ENCODE assay signal across 1 cellular context in the genomic region with DNA sequence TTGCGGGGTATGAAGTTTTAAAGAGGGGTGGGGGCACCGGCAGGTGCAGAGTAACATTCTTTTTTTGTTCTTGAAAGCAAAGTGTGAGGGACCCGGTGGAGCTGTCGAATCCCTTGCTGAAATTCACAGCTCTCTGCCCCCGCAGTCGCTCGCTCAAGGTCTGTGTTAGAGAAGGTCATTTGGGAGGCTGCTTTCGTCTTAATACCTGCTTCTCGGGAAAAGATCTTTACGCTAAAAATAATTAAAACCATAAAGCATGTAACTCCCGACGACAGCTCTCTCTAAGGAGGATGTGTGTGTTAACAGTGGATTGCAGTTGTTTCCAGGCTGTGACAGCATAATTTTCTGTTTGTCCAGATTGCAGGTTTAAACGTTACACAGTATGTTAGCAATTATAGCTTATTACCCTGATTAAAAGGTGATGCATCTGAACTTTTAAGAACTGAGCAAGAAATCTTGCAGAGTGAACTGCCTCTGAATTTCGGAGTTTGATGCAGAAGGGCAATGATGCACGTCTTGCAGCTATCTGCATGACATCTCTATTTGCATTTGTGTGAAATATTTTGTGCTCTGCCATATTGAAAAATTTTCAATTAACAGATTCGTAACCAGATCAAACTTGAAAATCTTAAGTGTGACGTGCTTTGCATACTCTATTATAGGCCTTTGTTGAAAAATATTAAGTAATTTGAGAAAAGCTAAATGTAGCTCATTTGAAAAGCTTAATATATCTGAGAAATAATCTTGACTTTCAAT.
TF ChIP-seq lines count a peak whose summit lies in the region.

No MANE protein-coding gene starts in this region.

TF ChIP-seq in GM23338, 12 proteins besides CTCF, POLR2A, EP300 and RAD21 (continued from another document):
- TF ChIP-seq, protein P1, sequence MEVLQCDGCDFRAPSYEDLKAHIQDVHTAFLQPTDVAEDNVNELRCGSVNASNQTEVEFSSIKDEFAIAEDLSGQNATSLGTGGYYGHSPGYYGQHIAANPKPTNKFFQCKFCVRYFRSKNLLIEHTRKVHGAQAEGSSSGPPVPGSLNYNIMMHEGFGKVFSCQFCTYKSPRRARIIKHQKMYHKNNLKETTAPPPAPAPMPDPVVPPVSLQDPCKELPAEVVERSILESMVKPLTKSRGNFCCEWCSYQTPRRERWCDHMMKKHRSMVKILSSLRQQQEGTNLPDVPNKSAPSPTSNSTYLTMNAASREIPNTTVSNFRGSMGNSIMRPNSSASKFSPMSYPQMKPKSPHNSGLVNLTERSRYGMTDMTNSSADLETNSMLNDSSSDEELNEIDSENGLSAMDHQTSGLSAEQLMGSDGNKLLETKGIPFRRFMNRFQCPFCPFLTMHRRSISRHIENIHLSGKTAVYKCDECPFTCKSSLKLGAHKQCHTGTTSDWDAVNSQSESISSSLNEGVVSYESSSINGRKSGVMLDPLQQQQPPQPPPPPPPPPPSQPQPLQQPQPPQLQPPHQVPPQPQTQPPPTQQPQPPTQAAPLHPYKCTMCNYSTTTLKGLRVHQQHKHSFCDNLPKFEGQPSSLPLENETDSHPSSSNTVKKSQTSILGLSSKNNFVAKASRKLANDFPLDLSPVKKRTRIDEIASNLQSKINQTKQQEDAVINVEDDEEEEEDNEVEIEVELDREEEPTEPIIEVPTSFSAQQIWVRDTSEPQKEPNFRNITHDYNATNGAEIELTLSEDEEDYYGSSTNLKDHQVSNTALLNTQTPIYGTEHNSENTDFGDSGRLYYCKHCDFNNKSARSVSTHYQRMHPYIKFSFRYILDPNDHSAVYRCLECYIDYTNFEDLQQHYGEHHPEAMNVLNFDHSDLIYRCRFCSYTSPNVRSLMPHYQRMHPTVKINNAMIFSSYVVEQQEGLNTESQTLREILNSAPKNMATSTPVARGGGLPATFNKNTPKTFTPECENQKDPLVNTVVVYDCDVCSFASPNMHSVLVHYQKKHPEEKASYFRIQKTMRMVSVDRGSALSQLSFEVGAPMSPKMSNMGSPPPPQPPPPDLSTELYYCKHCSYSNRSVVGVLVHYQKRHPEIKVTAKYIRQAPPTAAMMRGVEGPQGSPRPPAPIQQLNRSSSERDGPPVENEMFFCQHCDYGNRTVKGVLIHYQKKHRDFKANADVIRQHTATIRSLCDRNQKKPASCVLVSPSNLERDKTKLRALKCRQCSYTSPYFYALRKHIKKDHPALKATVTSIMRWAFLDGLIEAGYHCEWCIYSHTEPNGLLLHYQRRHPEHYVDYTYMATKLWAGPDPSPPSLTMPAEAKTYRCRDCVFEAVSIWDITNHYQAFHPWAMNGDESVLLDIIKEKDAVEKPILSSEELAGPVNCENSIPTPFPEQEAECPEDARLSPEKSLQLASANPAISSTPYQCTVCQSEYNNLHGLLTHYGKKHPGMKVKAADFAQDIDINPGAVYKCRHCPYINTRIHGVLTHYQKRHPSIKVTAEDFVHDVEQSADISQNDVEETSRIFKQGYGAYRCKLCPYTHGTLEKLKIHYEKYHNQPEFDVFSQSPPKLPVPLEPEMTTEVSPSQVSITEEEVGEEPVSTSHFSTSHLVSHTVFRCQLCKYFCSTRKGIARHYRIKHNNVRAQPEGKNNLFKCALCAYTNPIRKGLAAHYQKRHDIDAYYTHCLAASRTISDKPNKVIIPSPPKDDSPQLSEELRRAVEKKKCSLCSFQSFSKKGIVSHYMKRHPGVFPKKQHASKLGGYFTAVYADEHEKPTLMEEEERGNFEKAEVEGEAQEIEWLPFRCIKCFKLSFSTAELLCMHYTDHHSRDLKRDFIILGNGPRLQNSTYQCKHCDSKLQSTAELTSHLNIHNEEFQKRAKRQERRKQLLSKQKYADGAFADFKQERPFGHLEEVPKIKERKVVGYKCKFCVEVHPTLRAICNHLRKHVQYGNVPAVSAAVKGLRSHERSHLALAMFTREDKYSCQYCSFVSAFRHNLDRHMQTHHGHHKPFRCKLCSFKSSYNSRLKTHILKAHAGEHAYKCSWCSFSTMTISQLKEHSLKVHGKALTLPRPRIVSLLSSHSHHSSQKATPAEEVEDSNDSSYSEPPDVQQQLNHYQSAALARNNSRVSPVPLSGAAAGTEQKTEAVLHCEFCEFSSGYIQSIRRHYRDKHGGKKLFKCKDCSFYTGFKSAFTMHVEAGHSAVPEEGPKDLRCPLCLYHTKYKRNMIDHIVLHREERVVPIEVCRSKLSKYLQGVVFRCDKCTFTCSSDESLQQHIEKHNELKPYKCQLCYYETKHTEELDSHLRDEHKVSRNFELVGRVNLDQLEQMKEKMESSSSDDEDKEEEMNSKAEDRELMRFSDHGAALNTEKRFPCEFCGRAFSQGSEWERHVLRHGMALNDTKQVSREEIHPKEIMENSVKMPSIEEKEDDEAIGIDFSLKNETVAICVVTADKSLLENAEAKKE (CRISPR knock-in tag; IDR thresholded peaks at IDR 0.05), result no peak
- TF ChIP-seq CREB1 (CRISPR knock-in tag; IDR thresholded peaks at IDR 0.05; ENCODE audit: low read depth) (no peak), POLR2AphosphoS5 (IDR thresholded peaks at IDR 0.05; ENCODE audit: low read depth) (no peak), NANOG (IDR thresholded peaks at IDR 0.05; ENCODE audit: borderline replicate concordance) (no peak), ZNF114 (CRISPR knock-in tag; IDR thresholded peaks at IDR 0.05) (no peak), EZH2phosphoT487 (IDR thresholded peaks at IDR 0.05; ENCODE audit: unreplicated experiment) (no peak), REST (IDR thresholded peaks at IDR 0.05; ENCODE audit: unreplicated experiment) (no peak), STAT1 (IDR thresholded peaks at IDR 0.05; ENCODE audit: unreplicated experiment) (no peak), EZH2 (IDR thresholded peaks at IDR 0.05; ENCODE audit: low read depth, unreplicated experiment) (no peak), JUNB (IDR thresholded peaks at IDR 0.05; ENCODE audit: unreplicated experiment) (no peak)
TF ChIP-seq in GM23338: peak in this region for 0.
